Comparison of ENCODE assay signal across 37 cellular contexts in the genomic region with DNA sequence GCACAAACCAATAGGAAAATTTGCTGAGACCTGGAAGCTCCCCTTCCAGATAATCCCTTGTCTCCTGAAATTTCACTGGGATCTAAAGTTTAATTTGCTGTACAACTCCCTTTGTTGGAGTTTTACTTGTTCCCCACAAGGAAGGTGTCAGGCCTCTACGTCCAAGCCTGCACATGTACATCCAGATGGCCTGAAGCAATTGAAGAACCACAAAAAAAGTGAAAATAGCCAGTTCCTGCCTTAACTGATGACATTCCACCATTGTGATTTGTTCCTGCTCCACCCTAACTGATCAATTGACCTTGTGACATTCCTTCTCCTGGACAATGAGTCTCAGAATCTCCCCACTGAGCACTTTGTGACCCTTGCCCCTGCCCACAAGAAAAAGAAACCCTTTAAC.
"Had no signal": no experiment of that assay in that cellular context is flagged by ENCODE, and none has a peak within 500 bp of the region (broad histone marks: within the 10 kb centered on the region; RNA-seq: fewer than 3 reads in every experiment).

No MANE protein-coding gene starts in this region.

- DNase-seq: activated B cell treated with CpG ODN at 0.5 μM for 24 hours; activated CD4-positive, alpha-beta memory T cell treated with anti-CD3 and anti-CD28 coated beads for 36 hours; activated CD4-positive, alpha-beta T cell treated with anti-CD3 and anti-CD28 coated beads for 4 hours; activated CD4-positive, alpha-beta T cell treated with anti-CD3 and anti-CD28 coated beads, Interleukin-2, amount 10 ng/mL, durations not matched to agents 24 days and 14 days; activated CD4-positive, alpha-beta T cell treated with anti-CD3 and anti-CD28 coated beads, Interleukin-2, amount 50 U/mL, for 1 hour; activated CD4-positive, alpha-beta T cell treated with anti-CD3 and anti-CD28 coated beads, Interleukin-2, amount 50 U/mL, for 4 hours; activated CD4-positive, CD25-positive, alpha-beta regulatory T cell treated with anti-CD3 and anti-CD28 coated beads, Interleukin-2, amount 50 U/mL, for 72 hours; activated CD8-positive, alpha-beta memory T cell treated with anti-CD3 and anti-CD28 coated beads, Interleukin-2, amount 50 U/mL, for 4 hours; activated CD8-positive, alpha-beta T cell treated with anti-CD3 and anti-CD28 coated beads for 36 hours; activated effector memory CD4-positive, alpha-beta T cell treated with anti-CD3 and anti-CD28 coated beads, Interleukin-2, amount 50 U/mL, for 16 hours; activated gamma-delta T cell treated with Interleukin-2 at 50 U/mL for 16 hours; activated naive CD4-positive, alpha-beta T cell; activated naive CD4-positive, alpha-beta T cell treated with anti-CD3 and anti-CD28 coated beads for 36 hours; activated naive CD4-positive, alpha-beta T cell treated with anti-CD3 and anti-CD28 coated beads, Interleukin-2, amount 50 U/mL, for 16 hours; activated naive CD8-positive, alpha-beta T cell treated with anti-CD3 and anti-CD28 coated beads for 36 hours; activated T-cell treated with anti-CD3 and anti-CD28 coated beads for 4 hours; activated T-cell treated with anti-CD3 and anti-CD28 coated beads, Interleukin-2, amount 50 U/mL, for 1 hour; activated T-cell treated with anti-CD3 and anti-CD28 coated beads, Interleukin-2, amount 50 U/mL, for 4 hours; activated T-cell treated with anti-CD3 and anti-CD28 coated beads, Interleukin-2, amount 50 U/mL, for 72 hours; adrenal gland; amniotic stem cell; aorta; body of pancreas; brain microvascular endothelial cell; central memory CD4-positive, alpha-beta T cell; T-helper 1 cell; T-helper 2 cell; T-helper 9 cell had no signal

- H3K36me3 Mint-ChIP-seq: activated CD4-positive, alpha-beta memory T cell treated with anti-CD3 and anti-CD28 coated beads for 36 hours; activated naive CD8-positive, alpha-beta T cell treated with anti-CD3 and anti-CD28 coated beads for 36 hours had no signal

- H3K27ac ChIP-seq: adrenal gland, body of pancreas, brain microvascular endothelial cell, breast epithelium, VCaP had no signal

- H3K4me1 Mint-ChIP-seq: activated B cell treated with CpG ODN at 0.5 μM for 24 hours; activated CD4-positive, alpha-beta T cell treated with anti-CD3 and anti-CD28 coated beads, Interleukin-2, amount 10 ng/mL, durations not matched to agents 24 days and 14 days; activated naive CD8-positive, alpha-beta T cell treated with anti-CD3 and anti-CD28 coated beads for 36 hours; activated T-helper 17 cell treated with anti-CD3 and anti-CD28 coated beads, Interleukin-2, amount 50 U/mL, for 72 hours had no signal

- H3K9me3 ChIP-seq: adrenal gland, body of pancreas, breast epithelium had no signal

- H3K9me3 Mint-ChIP-seq: activated T-helper 1 cell treated with anti-CD3 and anti-CD28 coated beads, Interleukin-12 subunit alpha, Interleukin-12 subunit beta, Interleukin-2, Interleukin-4 antibody, amounts not matched to agents 30 ng/mL and 10 ng/mL and 1 ng/mL, durations not matched to agents 14 hours and 24 hours and 36 hours had no signal

- H3K4me1 ChIP-seq: adrenal gland, body of pancreas, breast epithelium had no signal

- FAIRE-seq: astrocyte, TTC549 had no signal

- H3K27me3 Mint-ChIP-seq: activated B cell treated with CpG ODN at 0.5 μM for 24 hours; activated CD4-positive, alpha-beta memory T cell treated with anti-CD3 and anti-CD28 coated beads for 36 hours; activated CD4-positive, alpha-beta T cell treated with anti-CD3 and anti-CD28 coated beads, Interleukin-2, amount 10 ng/mL, durations not matched to agents 24 days and 14 days; activated CD8-positive, alpha-beta T cell treated with anti-CD3 and anti-CD28 coated beads for 36 hours; activated naive CD8-positive, alpha-beta T cell treated with anti-CD3 and anti-CD28 coated beads for 36 hours; activated T-helper 17 cell treated with anti-CD3 and anti-CD28 coated beads, Interleukin-2, amount 50 U/mL, for 72 hours had no signal

- H3K4me3 Mint-ChIP-seq: activated B cell treated with CpG ODN at 0.5 μM for 24 hours; activated CD4-positive, alpha-beta memory T cell treated with anti-CD3 and anti-CD28 coated beads for 36 hours; activated CD4-positive, alpha-beta T cell treated with anti-CD3 and anti-CD28 coated beads, Interleukin-2, amount 10 ng/mL, durations not matched to agents 24 days and 14 days; activated CD8-positive, alpha-beta T cell treated with anti-CD3 and anti-CD28 coated beads for 36 hours; activated naive CD4-positive, alpha-beta T cell treated with anti-CD3 and anti-CD28 coated beads for 36 hours; activated naive CD8-positive, alpha-beta T cell treated with anti-CD3 and anti-CD28 coated beads for 36 hours; activated T-cell treated with anti-CD3 and anti-CD28 coated beads, Interleukin-2, amount 50 U/mL, for 4 hours; activated T-cell treated with anti-CD3 and anti-CD28 coated beads, Interleukin-2, amount 50 U/mL, for 72 hours; activated T-helper 1 cell treated with anti-CD3 and anti-CD28 coated beads, Interleukin-12 subunit alpha, Interleukin-12 subunit beta, Interleukin-2, Interleukin-4 antibody, amounts not matched to agents 30 ng/mL and 10 ng/mL and 1 ng/mL, durations not matched to agents 14 hours and 24 hours and 36 hours; activated T-helper 17 cell treated with anti-CD3 and anti-CD28 coated beads, Interleukin-2, amount 50 U/mL, for 72 hours; T-helper 1 cell treated with Interleukin-12 subunit alpha and Interleukin-12 subunit beta and Interleukin-4 antibody, amounts not matched to agents 30 μg/mL and 1 μg/mL, for 36 hours; T-helper 2 cell treated with Interferon-gamma antibody and Interleukin-4, amounts not matched to agents 5 μg/mL and 100 μg/mL, for 36 hours had no signal

- H3K4me3 ChIP-seq: adrenal gland, body of pancreas, breast epithelium had no signal

- H3K27ac Mint-ChIP-seq: activated B cell treated with CpG ODN at 0.5 μM for 24 hours; activated CD4-positive, alpha-beta memory T cell treated with anti-CD3 and anti-CD28 coated beads for 36 hours; activated CD4-positive, alpha-beta T cell treated with anti-CD3 and anti-CD28 coated beads, Interleukin-2, amount 10 ng/mL, durations not matched to agents 24 days and 14 days; activated CD8-positive, alpha-beta T cell treated with anti-CD3 and anti-CD28 coated beads for 36 hours; activated naive CD4-positive, alpha-beta T cell treated with anti-CD3 and anti-CD28 coated beads for 36 hours; activated naive CD4-positive, alpha-beta T cell treated with anti-CD3 and anti-CD28 coated beads, Interleukin-2, amount 50 U/mL, for 72 hours; activated naive CD8-positive, alpha-beta T cell treated with anti-CD3 and anti-CD28 coated beads for 36 hours; activated T-cell treated with anti-CD3 and anti-CD28 coated beads, Interleukin-2, amount 50 U/mL, for 72 hours; activated T-helper 1 cell treated with anti-CD3 and anti-CD28 coated beads, Interleukin-12 subunit alpha, Interleukin-12 subunit beta, Interleukin-2, Interleukin-4 antibody, amounts not matched to agents 30 ng/mL and 10 ng/mL and 1 ng/mL, durations not matched to agents 14 hours and 24 hours and 36 hours; activated T-helper 17 cell treated with anti-CD3 and anti-CD28 coated beads, Interleukin-2, amount 50 U/mL, for 72 hours; T-helper 1 cell treated with Interleukin-12 subunit alpha and Interleukin-12 subunit beta and Interleukin-4 antibody, amounts not matched to agents 30 μg/mL and 1 μg/mL, for 36 hours; T-helper 2 cell treated with Interferon-gamma antibody and Interleukin-4, amounts not matched to agents 5 μg/mL and 100 μg/mL, for 36 hours had no signal

- H3K36me3 ChIP-seq: adrenal gland, brain microvascular endothelial cell, breast epithelium had no signal

- H3K27me3 ChIP-seq: adrenal gland, body of pancreas, brain microvascular endothelial cell, breast epithelium had no signal
